In genomic region chr3:62679988-62680387, GRCh38 we compare ENCODE assay signal across 27 cellular contexts.
"Had no signal": no experiment of that assay in that cellular context is flagged by ENCODE, and none has a peak within 500 bp of the region (broad histone marks: within the 10 kb centered on the region; RNA-seq: fewer than 3 reads in every experiment).

No MANE protein-coding gene starts in this region.

- H3K36me3 ChIP-seq: gastroesophageal sphincter, heart left ventricle, left lung, neural progenitor cell, suprapubic skin, transverse colon, upper lobe of right lung, uterus had no signal

- H3K4me2 ChIP-seq: hepatocyte, smooth muscle cell had no signal

- H3K79me2 ChIP-seq: hepatocyte, parathyroid adenoma had no signal

- H3K27ac Mint-ChIP-seq: effector memory CD8-positive, alpha-beta T cell; naive thymus-derived CD4-positive, alpha-beta T cell; nephron; neural progenitor cell; progenitor cell of endocrine pancreas; stimulated activated naive CD8-positive, alpha-beta T cell treated with anti-CD3 and anti-CD28 coated beads, Interleukin-15, amount 100 ng/mL, for 72 hours had no signal

- ATAC-seq: effector memory CD8-positive, alpha-beta T cell; gastroesophageal sphincter; heart left ventricle; left cardiac atrium; left lung; naive thymus-derived CD4-positive, alpha-beta T cell; sciatic nerve; stimulated activated naive CD8-positive, alpha-beta T cell treated with anti-CD3 and anti-CD28 coated beads, Interleukin-15, amount 100 ng/mL, for 72 hours; upper lobe of right lung had no signal

- H3K27ac ChIP-seq: gastroesophageal sphincter, heart left ventricle, hepatocyte, left lung, parathyroid adenoma, suprapubic skin, transverse colon, upper lobe of right lung, uterus had no signal

- H3K27me3 ChIP-seq: gastroesophageal sphincter, hepatocyte, left lung, neural progenitor cell, suprapubic skin, transverse colon, upper lobe of right lung, uterus had no signal

- H3K9me3 ChIP-seq: gastroesophageal sphincter, heart left ventricle, left lung, suprapubic skin, transverse colon, upper lobe of right lung, uterus had no signal

- H3K36me3 Mint-ChIP-seq: naive thymus-derived CD4-positive, alpha-beta T cell; neural progenitor cell had no signal

- H3K4me3 ChIP-seq: gastroesophageal sphincter, heart left ventricle, hepatocyte, left lung, neural progenitor cell, smooth muscle cell, suprapubic skin, transverse colon, upper lobe of right lung, uterus had no signal

- H3K4me1 ChIP-seq: gastroesophageal sphincter, left lung, parathyroid adenoma, suprapubic skin, transverse colon, upper lobe of right lung, uterus had no signal

- H3K4me3 Mint-ChIP-seq: effector memory CD8-positive, alpha-beta T cell; naive thymus-derived CD4-positive, alpha-beta T cell; nephron; neural progenitor cell; stimulated activated naive CD8-positive, alpha-beta T cell treated with anti-CD3 and anti-CD28 coated beads, Interleukin-15, amount 100 ng/mL, for 72 hours had no signal

- H3K9me3 Mint-ChIP-seq: nephron, neural progenitor cell had no signal

- H2AFZ ChIP-seq: hepatocyte, neural progenitor cell, parathyroid adenoma had no signal

- H3K4me1 Mint-ChIP-seq: naive thymus-derived CD4-positive, alpha-beta T cell; stimulated activated naive CD8-positive, alpha-beta T cell treated with anti-CD3 and anti-CD28 coated beads, Interleukin-15, amount 100 ng/mL, for 72 hours had no signal

- H3K9ac ChIP-seq: neural progenitor cell, parathyroid adenoma had no signal

- FAIRE-seq: endometrium had no signal

- H3K27me3 Mint-ChIP-seq: effector memory CD8-positive, alpha-beta T cell; progenitor cell of endocrine pancreas; stimulated activated naive CD8-positive, alpha-beta T cell treated with anti-CD3 and anti-CD28 coated beads, Interleukin-15, amount 100 ng/mL, for 72 hours had no signal

- DNase-seq: cortex of kidney; effector memory CD8-positive, alpha-beta T cell; heart left ventricle; left cardiac atrium; left lung; mesendoderm; midbrain; naive thymus-derived CD4-positive, alpha-beta T cell; stimulated activated CD4-positive, alpha-beta T cell treated with anti-CD3 and anti-CD28 coated beads, Interleukin-12 subunit alpha, Interleukin-12 subunit beta, amount 100 ng/mL, for 4 hours; stimulated activated CD4-positive, alpha-beta T cell treated with anti-CD3 and anti-CD28 coated beads, Interleukin-1b, Interleukin-23, amount 100 ng/mL, for 48 hours; stimulated activated CD4-positive, alpha-beta T cell treated with anti-CD3 and anti-CD28 coated beads, Interleukin-4, amount 100 ng/mL, for 1 hour; stimulated activated CD8-positive, alpha-beta memory T cell treated with anti-CD3 and anti-CD28 coated beads, Interleukin-4, amount 100 ng/mL, for 48 hours; stimulated activated naive CD4-positive, alpha-beta T cell; stimulated activated naive CD8-positive, alpha-beta T cell treated with anti-CD3 and anti-CD28 coated beads, Interleukin-15, amount 100 ng/mL, for 72 hours; transverse colon; upper lobe of right lung; uterus had no signal
